9 cellular contexts compared by ENCODE assay signal in the genomic region with DNA sequence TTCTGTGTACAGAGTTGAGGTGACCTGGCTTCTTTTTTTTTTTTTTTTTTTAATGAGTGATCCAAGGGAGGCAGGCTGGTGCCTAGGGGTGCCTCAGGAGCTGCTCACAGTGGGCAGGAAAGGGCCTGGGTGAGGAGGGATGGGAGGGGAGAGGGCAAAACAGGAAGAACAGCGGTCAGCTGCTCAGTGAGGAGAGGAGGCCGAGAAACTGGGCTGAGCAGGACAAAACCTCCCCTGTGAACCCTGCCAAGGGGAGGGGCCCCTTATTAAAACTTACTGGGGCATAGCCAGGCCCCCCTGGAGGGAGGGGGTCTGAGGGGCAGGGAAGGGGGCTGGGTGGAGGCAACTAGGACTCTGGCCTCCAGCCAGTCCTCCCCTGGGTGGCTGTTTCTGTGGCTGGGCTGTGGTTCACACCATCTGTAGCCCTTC. TPM values are rescaled to one million over a fixed set of nuclear protein-coding genes. Genes with fewer than 3 reads are reported as not detected.
DNase-seq lines count a peak whose midpoint lies in the region; ATAC-seq, FAIRE-seq and TF ChIP-seq lines count a peak whose summit lies in the region.
"Had no signal": no experiment of that assay in that cellular context is flagged by ENCODE, and none has a peak within 500 bp of the region (broad histone marks: within the 10 kb centered on the region; RNA-seq: fewer than 3 reads in every experiment).

No MANE protein-coding gene starts in this region.

- H3K36me3 Mint-ChIP-seq in activated T-cell treated with anti-CD3 and anti-CD28 coated beads, Interleukin-2, amount 50 U/mL, for 24 hours (ENCODE audit: low read depth) = peaks cover 40% of the 10 kb centered on the region
- H3K36me3 Mint-ChIP-seq in type B pancreatic cell = peaks cover 6% of the 10 kb centered on the region

- POLR2A ChIA-PET in K562 (lab: Yijun Ruan, JAX) = interaction anchor here (1.8 kb wide), 1 partner anchor 10 kb away, joined by 4 read pairs; no protein-coding TSS in a partner anchor

- no peaks in the 10 kb centered on the region for H3K27me3 ChIP-seq in K562 (ENCODE audit: control insufficient read depth in 2 of 2, insufficient read depth in 2 of 2, low read length in 2 of 2)

- TF ChIP-seq EP300 in K562 (IDR thresholded peaks at IDR 0.05; ENCODE audit: low read length) = no peak

- H4K20me1 ChIP-seq in K562 (replicated peaks; ENCODE audit: control insufficient read depth, insufficient read depth, low read length) = peaks cover 3% of the 10 kb centered on the region; the same call in 1 of the 2 replicates

- H3K4me2 ChIP-seq in K562 (ENCODE audit: insufficient read depth, low read length) = 0 out of 2 replicates have a peak overlapping the region, but pooled peaks have one; percentile 21

- TF ChIP-seq RAD21 in K562 (CRISPR knock-in tag; conservative IDR thresholded peaks at IDR 0.05 in 1 of 2, IDR thresholded peaks at IDR 0.05 in 1 of 2) = no peak

- H3K9me1 ChIP-seq in K562 (ENCODE audit: control insufficient read depth, insufficient read depth, low read length) = peaks cover 3% of the 10 kb centered on the region

- no peak for ATAC-seq in K562

- FAIRE-seq in K562 (lab: Jason Lieb, UNC) = no peak
- FAIRE-seq: colon had no signal

- TF ChIP-seq CTCF in K562 (IDR thresholded peaks at IDR 0.05 in 2 of 3, conservative IDR thresholded peaks at IDR 0.05 in 1 of 3; ENCODE audit: insufficient read depth in 2 of 3, low read depth in 1 of 3, low read length in 3 of 3) = no peak
- no peak for TF ChIP-seq CTCF in type B pancreatic cell (conservative IDR thresholded peaks at IDR 0.05)

- no peak for TF ChIP-seq POLR2A in K562 (conservative IDR thresholded peaks at IDR 0.05)

- BruUV-seq in K562 (replicated peaks; lab: Mats Ljungman, UMichigan) = no TSS peak

- CTCF ChIA-PET in K562 (lab: Yijun Ruan, JAX; ENCODE audit: low intra/inter-chr PET ratio) = no interaction called here

- H3K36me3 ChIP-seq in K562 (ENCODE audit: control insufficient read depth, insufficient read depth, low read length) = peaks cover 15% of the 10 kb centered on the region; the same call in 2 of the 3 replicates

- H3K4me1 Mint-ChIP-seq in activated T-cell treated with anti-CD3 and anti-CD28 coated beads, Interleukin-2, amount 50 U/mL, for 24 hours (ENCODE audit: low read depth) = peaks cover 66% of the 10 kb centered on the region
- H3K4me1 Mint-ChIP-seq in type B pancreatic cell (ENCODE audit: unreplicated experiment) = peaks cover 35% of the 10 kb centered on the region

- H3K4me3 ChIP-seq in K562 = no peak overlapping the region

- H2AFZ ChIP-seq in K562 (ENCODE audit: low read depth, low read length) = no peak overlapping the region

- peak overlapping the region; percentile 92 for H3K4me3 Mint-ChIP-seq in activated T-cell treated with anti-CD3 and anti-CD28 coated beads, Interleukin-2, amount 50 U/mL, for 24 hours
- H3K4me3 Mint-ChIP-seq in type B pancreatic cell = peak overlapping the region; percentile 93

- no peaks in the 10 kb centered on the region for H3K9me3 Mint-ChIP-seq in activated T-cell treated with anti-CD3 and anti-CD28 coated beads, Interleukin-2, amount 50 U/mL, for 24 hours
- no peaks in the 10 kb centered on the region for H3K9me3 Mint-ChIP-seq in type B pancreatic cell

- no peak for DNase-seq in activated T-cell treated with anti-CD3 and anti-CD28 coated beads, Interleukin-2, amount 50 U/mL, for 24 hours
- DNase-seq in activated T-cell treated with anti-CD3 and anti-CD28 coated beads, Interleukin-2, amount 50 U/mL, for 48 hours = no peak
- DNase-seq in K562 (ENCODE audit: extremely low read depth in 1 of 4, low spot score in 3 of 4) (no peak), medulla oblongata (ENCODE audit: extremely low spot score) (peak; percentile 85), type B pancreatic cell (ENCODE audit: extremely low spot score, unreplicated experiment) (no peak), dedifferentiated amniotic fluid mesenchymal stem cell (ENCODE audit: extremely low spot score) (no peak), NCI-H2171 treated with DMSO at 0.1 percent for 48 hours (lab: John Stamatoyannopoulos, UW) (no peak)
- DNase-seq in stimulated activated CD8-positive, alpha-beta memory T cell treated with anti-CD3 and anti-CD28 coated beads, Interleukin-4, amount 100 ng/mL, for 48 hours = no peak

- in situ Hi-C loops in K562 (cut with MboI) = no loop called here

- no peaks in the 10 kb centered on the region for H3K9me3 ChIP-seq in K562 (replicated peaks; ENCODE audit: control insufficient read depth, insufficient read depth, low read depth, low read length)

- H3K27me3 Mint-ChIP-seq in activated T-cell treated with anti-CD3 and anti-CD28 coated beads, Interleukin-2, amount 50 U/mL, for 24 hours = no peaks in the 10 kb centered on the region
- no peaks in the 10 kb centered on the region for H3K27me3 Mint-ChIP-seq in type B pancreatic cell

- H3K9ac ChIP-seq in K562 (ENCODE audit: insufficient read depth in 1 of 2, low read depth in 2 of 2, low read length in 2 of 2) = no peak overlapping the region; a peak in 1 of 4 replicates

- peaks cover 46% of the 10 kb centered on the region for H3K79me2 ChIP-seq in K562 (ENCODE audit: control insufficient read depth, insufficient read depth, low read length)

- peaks cover 39% of the 10 kb centered on the region in 2 experiments for H3K4me1 ChIP-seq in K562 (replicated peaks in 1 of 2; ENCODE audit: control insufficient read depth in 2 of 2, insufficient read depth in 2 of 2, low read length in 2 of 2)

- intact Hi-C loops in K562 (cut with micrococcal nuclease) = no loop called here

- peak overlapping the region; percentile 91 for H3K27ac Mint-ChIP-seq in activated T-cell treated with anti-CD3 and anti-CD28 coated beads, Interleukin-2, amount 50 U/mL, for 24 hours
- no peak overlapping the region for H3K27ac Mint-ChIP-seq in type B pancreatic cell

- no peak overlapping the region for H3K27ac ChIP-seq in K562 (ENCODE audit: extremely low read depth, low read depth, low read length)

- no CpG with 5 or more reads among the region's 2 CpGs for WGBS in K562 (ENCODE audit: insufficient coverage, low coverage, missing lambda C conversion rate)

RNA-seq across cellular contexts. Expression of a gene that starts 3.5 kb away (rescaled TPM):
- 5.7 and 15.8 TPM in 2 replicates for total RNA-seq in K562 (2011; cell fraction: chromatin; rRNA removed; ENCODE audit: low replicate concordance)
- 8.3 and 10.5 TPM in 2 replicates for total RNA-seq in K562 (2011; cell fraction: nucleolus; rRNA removed)
- 7.6 and 8.9 TPM in 2 replicates for total RNA-seq in K562 (2011; cell fraction: nucleoplasm; rRNA removed)
- total RNA-seq in K562 (2014; rRNA removed) = 4.9 and 7.0 TPM in 2 replicates
- 3.6 and 3.8 TPM in 2 replicates for total RNA-seq in K562 (2014; rRNA removed; fragmentation: Illumina TruSeq; extraction: Trizol)
- total RNA-seq in K562 (2015; rRNA removed; fragmentation: Illumina TruSeq; extraction: Trizol) = 5.2 and 5.7 TPM in 2 replicates
- 6.7 and 8.8 TPM in 2 replicates for total RNA-seq in K562 (2021)
- polyA plus RNA-seq in K562 (2011; rRNA removed) = 5.6 and 6.1 TPM in 2 replicates
- 7.1 and 11.5 TPM in 2 replicates for polyA plus RNA-seq in K562 (2011; cell fraction: cytosol; rRNA removed)
- 6.8 and 9.9 TPM in 2 replicates for polyA plus RNA-seq in K562 (2011; cell fraction: nucleus; rRNA removed)
- polyA plus RNA-seq in K562 (2012) = 6.2 and 7.5 TPM in 2 replicates
- 6.3 and 7.6 TPM in 2 replicates for polyA plus RNA-seq in K562 (2014; fragmentation: Illumina TruSeq; extraction: Trizol)
- polyA plus RNA-seq in K562 (2014; fragmentation: Nextera tagmentation; extraction: Ambion mirVana) = under 1 TPM; 0.24 to 0.53 TPM
- 4.8 and 5.5 TPM in 2 replicates for polyA plus RNA-seq in K562 (2014; rRNA removed)
- polyA minus RNA-seq in K562 (2011; rRNA and poly(A)+ RNA removed) = 4.5 and 5.5 TPM in 2 replicates
- 5.6 and 5.7 TPM in 2 replicates for polyA minus RNA-seq in K562 (2011; cell fraction: cytosol; rRNA and poly(A)+ RNA removed)
- polyA minus RNA-seq in K562 (2011; cell fraction: nucleus; rRNA and poly(A)+ RNA removed) = 3.0 and 4.1 TPM in 2 replicates
- total RNA-seq in type B pancreatic cell (ENCODE audit: low replicate concordance) = 10.1 and 11.2 TPM in 2 replicates

RNA-seq across cellular contexts. Expression of a gene that starts 19.8 kb away (rescaled TPM):
- total RNA-seq in K562 (2011; cell fraction: chromatin; rRNA removed; ENCODE audit: low replicate concordance) = 111 and 178 TPM in 2 replicates
- 129 and 141 TPM in 2 replicates for total RNA-seq in K562 (2011; cell fraction: nucleolus; rRNA removed)
- total RNA-seq in K562 (2011; cell fraction: nucleoplasm; rRNA removed) = 141 and 143 TPM in 2 replicates
- 16.6 and 19.6 TPM in 2 replicates for total RNA-seq in K562 (2014; rRNA removed)
- 6.1 and 7.9 TPM in 2 replicates for total RNA-seq in K562 (2014; rRNA removed; fragmentation: Illumina TruSeq; extraction: Trizol)
- 9.1 and 11.5 TPM in 2 replicates for total RNA-seq in K562 (2015; rRNA removed; fragmentation: Illumina TruSeq; extraction: Trizol)
- 16.8 and 21.7 TPM in 2 replicates for total RNA-seq in K562 (2021)
- polyA plus RNA-seq in K562 (2011; rRNA removed) = 25.5 and 33.4 TPM in 2 replicates
- 20.7 and 25.2 TPM in 2 replicates for polyA plus RNA-seq in K562 (2011; cell fraction: cytosol; rRNA removed)
- 89.5 and 138 TPM in 2 replicates for polyA plus RNA-seq in K562 (2011; cell fraction: nucleus; rRNA removed)
- 13.5 and 20.7 TPM in 2 replicates for polyA plus RNA-seq in K562 (2012)
- 10.5 and 14.8 TPM in 2 replicates for polyA plus RNA-seq in K562 (2014; fragmentation: Illumina TruSeq; extraction: Trizol)
- 1 to 10 TPM; 1.1 to 1.5 TPM for polyA plus RNA-seq in K562 (2014; fragmentation: Nextera tagmentation; extraction: Ambion mirVana)
- polyA plus RNA-seq in K562 (2014; rRNA removed) = 34.0 and 37.9 TPM in 2 replicates
- polyA minus RNA-seq in K562 (2011; rRNA and poly(A)+ RNA removed) = 4.6 and 7.2 TPM in 2 replicates
- 6.5 and 6.6 TPM in 2 replicates for polyA minus RNA-seq in K562 (2011; cell fraction: cytosol; rRNA and poly(A)+ RNA removed)
- 20.7 TPM in 2 replicates for polyA minus RNA-seq in K562 (2011; cell fraction: nucleus; rRNA and poly(A)+ RNA removed)
- 8.0 and 30.5 TPM in 2 replicates for total RNA-seq in type B pancreatic cell (ENCODE audit: low replicate concordance)
